In genomic region chr3:14765576-14766427, GRCh38 we compare ENCODE assay signal across 28 cellular contexts. TPM values are rescaled to one million over a fixed set of nuclear protein-coding genes. Genes with fewer than 3 reads are reported as not detected.
DNase-seq lines count a peak whose midpoint lies in the region; ATAC-seq and TF ChIP-seq lines count a peak whose summit lies in the region.
"Had no signal": no experiment of that assay in that cellular context is flagged by ENCODE, and none has a peak within 500 bp of the region (broad histone marks: within the 10 kb centered on the region; RNA-seq: fewer than 3 reads in every experiment).

No MANE protein-coding gene starts in this region.

- H3K4me2 ChIP-seq in BLaER1 (no peak overlapping the region), neuronal stem cell (ENCODE audit: insufficient read depth, low read length, poor library complexity, severe bottlenecking) (no peak overlapping the region)
- H3K4me2 ChIP-seq: GM23338 had no signal

- H3K9me3 ChIP-seq in BLaER1 (no peaks in the 10 kb centered on the region), neuronal stem cell (replicated peaks in 1 of 2; ENCODE audit: control insufficient read depth in 2 of 2, insufficient read depth in 1 of 2, low read depth in 1 of 2, low read length in 2 of 2) (no peaks in the 10 kb centered on the region)
- H3K9me3 ChIP-seq: Caco-2 had no signal

- no peaks in the 10 kb centered on the region for H3K4me1 Mint-ChIP-seq in central memory CD8-positive, alpha-beta T cell

- no peak overlapping the region for H3K14ac ChIP-seq in neuronal stem cell (ENCODE audit: low read length)

- no peaks in the 10 kb centered on the region for H3K9me3 Mint-ChIP-seq in central memory CD8-positive, alpha-beta T cell
- H3K9me3 Mint-ChIP-seq: CD8-positive, alpha-beta T cell; GM23338 had no signal

- H3K27ac Mint-ChIP-seq in central memory CD8-positive, alpha-beta T cell (ENCODE audit: low read depth): no peak overlapping the region
- H3K27ac Mint-ChIP-seq: CD8-positive, alpha-beta T cell; GM23338 had no signal

- ATAC-seq in central memory CD8-positive, alpha-beta T cell (replicated peaks; ENCODE audit: extremely low read depth, poor library complexity, severe bottlenecking): no peak
- ATAC-seq in GM19467 (IDR thresholded peaks at IDR 0.05; ENCODE audit: unreplicated experiment) (no peak), omental fat pad (ENCODE audit: low FRiP score) (no peak), GM18873 (IDR thresholded peaks at IDR 0.05; ENCODE audit: low FRiP score, unreplicated experiment) (no peak)
- ATAC-seq: CD8-positive, alpha-beta T cell; GM23338; K562 had no signal

- no peak overlapping the region for H3K4me3 ChIP-seq in BLaER1
- no peak overlapping the region for H3K4me3 ChIP-seq in neuronal stem cell (ENCODE audit: low read length in 2 of 2)
- H3K4me3 ChIP-seq: GM23338, K562, SK-N-MC had no signal

- no peak overlapping the region for H3K27ac ChIP-seq in BLaER1
- H3K27ac ChIP-seq in neuronal stem cell (replicated peaks; ENCODE audit: low read length): no peak overlapping the region
- H3K27ac ChIP-seq: C4-2B, RWPE1, SK-N-MC had no signal

- DNase-seq in D341Med (ENCODE audit: low spot score) (peak; percentile 23), neuronal stem cell (ENCODE audit: low spot score) (no peak), omental fat pad (ENCODE audit: low spot score) (no peak)
- DNase-seq in central memory CD8-positive, alpha-beta T cell (ENCODE audit: low spot score in 2 of 2): peak; percentile 6 to 10
- no peak for DNase-seq in activated CD4-positive, CD25-positive, alpha-beta regulatory T cell treated with anti-CD3 and anti-CD28 coated beads, Interleukin-2, amount 50 U/mL, for 72 hours
- DNase-seq: Caco-2; CD8-positive, alpha-beta T cell; DMS 273 treated with DMSO at 0.1 percent for 48 hours; DMS79; HCEC 1CT; NCI-H1105 treated with DMSO at 0.1 percent for 48 hours; NCI-H146; NCI-H2029; NCI-H446 treated with DMSO at 0.1 percent for 48 hours; NCI-H526; NCI-H82; SIG-M5 had no signal

- no peak overlapping the region for H2BK12ac ChIP-seq in neuronal stem cell (ENCODE audit: low read length)

- H2BK5ac ChIP-seq in neuronal stem cell (ENCODE audit: low read length): no peak overlapping the region

- peak overlapping the region; percentile 10 for H3K23ac ChIP-seq in neuronal stem cell (ENCODE audit: low read depth, low read length, poor library complexity)

- no peak overlapping the region for H2AFZ ChIP-seq in neuronal stem cell (ENCODE audit: low read length)
- H2AFZ ChIP-seq: GM23338 had no signal

- H3K36me3 ChIP-seq in BLaER1 (no peaks in the 10 kb centered on the region), neuronal stem cell (replicated peaks in 1 of 2; ENCODE audit: control insufficient read depth in 2 of 2, insufficient read depth in 2 of 2, low read length in 2 of 2) (no peaks in the 10 kb centered on the region)

- H2BK15ac ChIP-seq in neuronal stem cell (ENCODE audit: low read length): no peak overlapping the region

- H3K4me1 ChIP-seq in BLaER1: peaks cover 25% of the 10 kb centered on the region
- no peaks in the 10 kb centered on the region for H3K4me1 ChIP-seq in neuronal stem cell (ENCODE audit: control insufficient read depth in 2 of 2, insufficient read depth in 1 of 2, low read depth in 1 of 2, low read length in 2 of 2)
- H3K4me1 ChIP-seq: Caco-2 had no signal

- H4K8ac ChIP-seq in neuronal stem cell (ENCODE audit: low read depth, low read length): no peak overlapping the region

- H3K36me3 Mint-ChIP-seq in central memory CD8-positive, alpha-beta T cell (ENCODE audit: insufficient read depth): peaks cover 3% of the 10 kb centered on the region
- H3K36me3 Mint-ChIP-seq: CD8-positive, alpha-beta T cell had no signal

- H2BK120ac ChIP-seq in neuronal stem cell (ENCODE audit: low read depth, low read length): no peak overlapping the region

- H3K9ac ChIP-seq in BLaER1 (0 out of 2 replicates have a peak overlapping the region, but pooled peaks have one; percentile 6), neuronal stem cell (ENCODE audit: low read depth, low read length, poor library complexity) (no peak overlapping the region)

- H4K91ac ChIP-seq in neuronal stem cell (ENCODE audit: low read depth, low read length, poor library complexity): no peak overlapping the region

- no peaks in the 10 kb centered on the region for H3K27me3 ChIP-seq in BLaER1
- no peaks in the 10 kb centered on the region for H3K27me3 ChIP-seq in neuronal stem cell (ENCODE audit: control insufficient read depth in 3 of 3, insufficient read depth in 3 of 3, low read depth in 1 of 3, low read length in 3 of 3)

- TF ChIP-seq CTCF in omental fat pad (IDR thresholded peaks at IDR 0.05): no peak

- H3K27me3 Mint-ChIP-seq in central memory CD8-positive, alpha-beta T cell: peaks cover 40% of the 10 kb centered on the region

- H4K20me1 ChIP-seq in BLaER1: no peaks in the 10 kb centered on the region

- no peaks in the 10 kb centered on the region for H3K79me1 ChIP-seq in neuronal stem cell (ENCODE audit: low read depth, low read length)

- WGBS in neuronal stem cell (ENCODE audit: extremely low coverage in 2 of 2, insufficient read length in 2 of 2, insufficient replicate concordance in 1 of 2), 2 donors: no CpG with 5 or more reads among the region's 9 CpGs

- H3K4me3 Mint-ChIP-seq in central memory CD8-positive, alpha-beta T cell: no peak overlapping the region
- H3K4me3 Mint-ChIP-seq: CD8-positive, alpha-beta T cell; GM23338 had no signal

- H3K18ac ChIP-seq in neuronal stem cell (ENCODE audit: low read length): no peak overlapping the region

- no peak overlapping the region for H3K4ac ChIP-seq in neuronal stem cell (ENCODE audit: low read length)

- no peak overlapping the region for H2AK5ac ChIP-seq in neuronal stem cell (ENCODE audit: low read depth, low read length)

RNA-seq across cellular contexts. Expression of gene FGD5, which starts 53.0 kb away (rescaled TPM):
- polyA plus RNA-seq in neuronal stem cell (2013, experiment 1 of 2): 0.39 TPM
- 0.43 TPM for polyA plus RNA-seq in neuronal stem cell (2013, experiment 2 of 2)
- 10 to 100 TPM in 3 of 4 donors, 1 to 10 TPM in 1; 9.1 to 75.0 (median 16.1) TPM for total RNA-seq in omental fat pad
- total RNA-seq: A673; CD8-positive, alpha-beta T cell; LHCN-M2; MCF 10A had no signal
- polyA plus RNA-seq: K562 had no signal

Comparison
In these comparisons a context has a peak if more than half of its experiments do, and no peak if none do; other contexts are left out.
1. DNase-seq: peak in D341Med (single experiment) and central memory CD8-positive, alpha-beta T cell (2 of 2); none in neuronal stem cell (single experiment), activated CD4-positive, CD25-positive, alpha-beta regulatory T cell treated with anti-CD3 and anti-CD28 coated beads, Interleukin-2, amount 50 U/mL, for 72 hours (single experiment) and omental fat pad (single experiment).